1 cellular context compared by ENCODE assay signal in genomic region chr17:6274310-6274709, GRCh38.
A peak's percentile ranks its signal among the peaks of the same experiment; 100 is the strongest.
TF ChIP-seq lines count a peak whose summit lies in the region.

No MANE protein-coding gene starts in this region.

TF ChIP-seq in HEK293, 187 proteins besides CTCF, POLR2A, EP300 and RAD21 (continued from another document):
- TF ChIP-seq ZNF26 (tag by site-specific recombination; IDR thresholded peaks at IDR 0.05) (peak; percentile 67), ZBTB21 (tag by site-specific recombination; IDR thresholded peaks at IDR 0.05) (peak; percentile 97), AEBP2 (tag by site-specific recombination; IDR thresholded peaks at IDR 0.05; ENCODE audit: borderline replicate concordance) (no peak), ZIC2 (tag by site-specific recombination; IDR thresholded peaks at IDR 0.05) (no peak), ZBTB49 (tag by site-specific recombination; IDR thresholded peaks at IDR 0.05; ENCODE audit: low read depth) (no peak), RBAK (tag by site-specific recombination; IDR thresholded peaks at IDR 0.05) (peak; percentile 87; the same call in 1 of the 2 replicates), KLF8 (tag by site-specific recombination; IDR thresholded peaks at IDR 0.05) (no peak), ZNF473 (tag by site-specific recombination; IDR thresholded peaks at IDR 0.05) (peak; percentile 84; the same call in 1 of the 2 replicates), ZNF423 (tag by site-specific recombination; IDR thresholded peaks at IDR 0.05) (no peak), ZNF2 (tag by site-specific recombination; IDR thresholded peaks at IDR 0.05) (no peak), ZNF621 (tag by site-specific recombination; IDR thresholded peaks at IDR 0.05) (peak; percentile 78; the same call in 1 of the 2 replicates), ZBTB48 (tag by site-specific recombination; IDR thresholded peaks at IDR 0.05) (no peak), ZNF112 (tag by site-specific recombination; IDR thresholded peaks at IDR 0.05) (0 out of 2 replicates have a peak, but pooled peaks have one; percentile 33), ZNF202 (tag by site-specific recombination; IDR thresholded peaks at IDR 0.05; ENCODE audit: borderline replicate concordance) (no peak), ZNF747 (tag by site-specific recombination; IDR thresholded peaks at IDR 0.05) (0 out of 2 replicates have a peak, but pooled peaks have one; percentile 82), ZNF658 (tag by site-specific recombination; IDR thresholded peaks at IDR 0.05) (peak; percentile 98), ZNF121 (tag by site-specific recombination; IDR thresholded peaks at IDR 0.05) (no peak), PRDM6 (tag by site-specific recombination; IDR thresholded peaks at IDR 0.05) (no peak), ZNF521 (tag by site-specific recombination; IDR thresholded peaks at IDR 0.05) (peak; percentile 90; the same call in 1 of the 2 replicates), GLIS1 (tag by site-specific recombination; IDR thresholded peaks at IDR 0.05) (no peak), SP2 (tag by site-specific recombination; IDR thresholded peaks at IDR 0.05) (no peak), ZNF16 (tag by site-specific recombination; IDR thresholded peaks at IDR 0.05; ENCODE audit: low read depth) (no peak), ZNF701 (tag by site-specific recombination; IDR thresholded peaks at IDR 0.05) (no peak), ZNF610 (tag by site-specific recombination; IDR thresholded peaks at IDR 0.05; ENCODE audit: borderline replicate concordance) (no peak), ZNF670 (tag by site-specific recombination; IDR thresholded peaks at IDR 0.05; ENCODE audit: low read depth) (no peak), YY2 (tag by site-specific recombination; IDR thresholded peaks at IDR 0.05) (no peak)
- TF ChIP-seq, protein P1, sequence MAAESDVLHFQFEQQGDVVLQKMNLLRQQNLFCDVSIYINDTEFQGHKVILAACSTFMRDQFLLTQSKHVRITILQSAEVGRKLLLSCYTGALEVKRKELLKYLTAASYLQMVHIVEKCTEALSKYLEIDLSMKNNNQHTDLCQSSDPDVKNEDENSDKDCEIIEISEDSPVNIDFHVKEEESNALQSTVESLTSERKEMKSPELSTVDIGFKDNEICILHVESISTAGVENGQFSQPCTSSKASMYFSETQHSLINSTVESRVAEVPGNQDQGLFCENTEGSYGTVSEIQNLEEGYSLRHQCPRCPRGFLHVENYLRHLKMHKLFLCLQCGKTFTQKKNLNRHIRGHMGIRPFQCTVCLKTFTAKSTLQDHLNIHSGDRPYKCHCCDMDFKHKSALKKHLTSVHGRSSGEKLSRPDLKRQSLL (tag by site-specific recombination; IDR thresholded peaks at IDR 0.05): no peak
- TF ChIP-seq, protein P2, sequence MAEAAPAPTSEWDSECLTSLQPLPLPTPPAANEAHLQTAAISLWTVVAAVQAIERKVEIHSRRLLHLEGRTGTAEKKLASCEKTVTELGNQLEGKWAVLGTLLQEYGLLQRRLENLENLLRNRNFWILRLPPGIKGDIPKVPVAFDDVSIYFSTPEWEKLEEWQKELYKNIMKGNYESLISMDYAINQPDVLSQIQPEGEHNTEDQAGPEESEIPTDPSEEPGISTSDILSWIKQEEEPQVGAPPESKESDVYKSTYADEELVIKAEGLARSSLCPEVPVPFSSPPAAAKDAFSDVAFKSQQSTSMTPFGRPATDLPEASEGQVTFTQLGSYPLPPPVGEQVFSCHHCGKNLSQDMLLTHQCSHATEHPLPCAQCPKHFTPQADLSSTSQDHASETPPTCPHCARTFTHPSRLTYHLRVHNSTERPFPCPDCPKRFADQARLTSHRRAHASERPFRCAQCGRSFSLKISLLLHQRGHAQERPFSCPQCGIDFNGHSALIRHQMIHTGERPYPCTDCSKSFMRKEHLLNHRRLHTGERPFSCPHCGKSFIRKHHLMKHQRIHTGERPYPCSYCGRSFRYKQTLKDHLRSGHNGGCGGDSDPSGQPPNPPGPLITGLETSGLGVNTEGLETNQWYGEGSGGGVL (tag by site-specific recombination; IDR thresholded peaks at IDR 0.05): peak; percentile 45
- TF ChIP-seq, protein P3, sequence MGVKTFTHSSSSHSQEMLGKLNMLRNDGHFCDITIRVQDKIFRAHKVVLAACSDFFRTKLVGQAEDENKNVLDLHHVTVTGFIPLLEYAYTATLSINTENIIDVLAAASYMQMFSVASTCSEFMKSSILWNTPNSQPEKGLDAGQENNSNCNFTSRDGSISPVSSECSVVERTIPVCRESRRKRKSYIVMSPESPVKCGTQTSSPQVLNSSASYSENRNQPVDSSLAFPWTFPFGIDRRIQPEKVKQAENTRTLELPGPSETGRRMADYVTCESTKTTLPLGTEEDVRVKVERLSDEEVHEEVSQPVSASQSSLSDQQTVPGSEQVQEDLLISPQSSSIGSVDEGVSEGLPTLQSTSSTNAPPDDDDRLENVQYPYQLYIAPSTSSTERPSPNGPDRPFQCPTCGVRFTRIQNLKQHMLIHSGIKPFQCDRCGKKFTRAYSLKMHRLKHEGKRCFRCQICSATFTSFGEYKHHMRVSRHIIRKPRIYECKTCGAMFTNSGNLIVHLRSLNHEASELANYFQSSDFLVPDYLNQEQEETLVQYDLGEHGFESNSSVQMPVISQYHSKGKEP (tag by site-specific recombination; IDR thresholded peaks at IDR 0.05): no peak
- TF ChIP-seq, protein P4, sequence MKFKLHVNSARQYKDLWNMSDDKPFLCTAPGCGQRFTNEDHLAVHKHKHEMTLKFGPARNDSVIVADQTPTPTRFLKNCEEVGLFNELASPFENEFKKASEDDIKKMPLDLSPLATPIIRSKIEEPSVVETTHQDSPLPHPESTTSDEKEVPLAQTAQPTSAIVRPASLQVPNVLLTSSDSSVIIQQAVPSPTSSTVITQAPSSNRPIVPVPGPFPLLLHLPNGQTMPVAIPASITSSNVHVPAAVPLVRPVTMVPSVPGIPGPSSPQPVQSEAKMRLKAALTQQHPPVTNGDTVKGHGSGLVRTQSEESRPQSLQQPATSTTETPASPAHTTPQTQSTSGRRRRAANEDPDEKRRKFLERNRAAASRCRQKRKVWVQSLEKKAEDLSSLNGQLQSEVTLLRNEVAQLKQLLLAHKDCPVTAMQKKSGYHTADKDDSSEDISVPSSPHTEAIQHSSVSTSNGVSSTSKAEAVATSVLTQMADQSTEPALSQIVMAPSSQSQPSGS (tag by site-specific recombination; IDR thresholded peaks at IDR 0.05; ENCODE audit: low read depth): peak; percentile 72
- TF ChIP-seq, protein P5, sequence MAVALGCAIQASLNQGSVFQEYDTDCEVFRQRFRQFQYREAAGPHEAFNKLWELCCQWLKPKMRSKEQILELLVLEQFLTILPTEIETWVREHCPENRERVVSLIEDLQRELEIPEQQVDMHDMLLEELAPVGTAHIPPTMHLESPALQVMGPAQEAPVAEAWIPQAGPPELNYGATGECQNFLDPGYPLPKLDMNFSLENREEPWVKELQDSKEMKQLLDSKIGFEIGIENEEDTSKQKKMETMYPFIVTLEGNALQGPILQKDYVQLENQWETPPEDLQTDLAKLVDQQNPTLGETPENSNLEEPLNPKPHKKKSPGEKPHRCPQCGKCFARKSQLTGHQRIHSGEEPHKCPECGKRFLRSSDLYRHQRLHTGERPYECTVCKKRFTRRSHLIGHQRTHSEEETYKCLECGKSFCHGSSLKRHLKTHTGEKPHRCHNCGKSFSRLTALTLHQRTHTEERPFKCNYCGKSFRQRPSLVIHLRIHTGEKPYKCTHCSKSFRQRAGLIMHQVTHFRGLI (tag by site-specific recombination; IDR thresholded peaks at IDR 0.05): no peak
- TF ChIP-seq, protein P6, sequence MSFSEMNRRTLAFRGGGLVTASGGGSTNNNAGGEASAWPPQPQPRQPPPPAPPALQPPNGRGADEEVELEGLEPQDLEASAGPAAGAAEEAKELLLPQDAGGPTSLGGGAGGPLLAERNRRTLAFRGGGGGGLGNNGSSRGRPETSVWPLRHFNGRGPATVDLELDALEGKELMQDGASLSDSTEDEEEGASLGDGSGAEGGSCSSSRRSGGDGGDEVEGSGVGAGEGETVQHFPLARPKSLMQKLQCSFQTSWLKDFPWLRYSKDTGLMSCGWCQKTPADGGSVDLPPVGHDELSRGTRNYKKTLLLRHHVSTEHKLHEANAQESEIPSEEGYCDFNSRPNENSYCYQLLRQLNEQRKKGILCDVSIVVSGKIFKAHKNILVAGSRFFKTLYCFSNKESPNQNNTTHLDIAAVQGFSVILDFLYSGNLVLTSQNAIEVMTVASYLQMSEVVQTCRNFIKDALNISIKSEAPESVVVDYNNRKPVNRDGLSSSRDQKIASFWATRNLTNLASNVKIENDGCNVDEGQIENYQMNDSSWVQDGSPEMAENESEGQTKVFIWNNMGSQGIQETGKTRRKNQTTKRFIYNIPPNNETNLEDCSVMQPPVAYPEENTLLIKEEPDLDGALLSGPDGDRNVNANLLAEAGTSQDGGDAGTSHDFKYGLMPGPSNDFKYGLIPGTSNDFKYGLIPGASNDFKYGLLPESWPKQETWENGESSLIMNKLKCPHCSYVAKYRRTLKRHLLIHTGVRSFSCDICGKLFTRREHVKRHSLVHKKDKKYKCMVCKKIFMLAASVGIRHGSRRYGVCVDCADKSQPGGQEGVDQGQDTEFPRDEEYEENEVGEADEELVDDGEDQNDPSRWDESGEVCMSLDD (tag by site-specific recombination; IDR thresholded peaks at IDR 0.05): no peak
